10 cellular contexts compared by ENCODE assay signal in genomic region chr12:45660330-45660729, GRCh38.
DNase-seq lines count a peak whose midpoint lies in the region; TF ChIP-seq lines count a peak whose summit lies in the region.
"Had no signal": no experiment of that assay in that cellular context is flagged by ENCODE, and none has a peak within 500 bp of the region (broad histone marks: within the 10 kb centered on the region; RNA-seq: fewer than 3 reads in every experiment).

No MANE protein-coding gene starts in this region.

- no peak for TF ChIP-seq CTCF in astrocyte of the spinal cord (IDR thresholded peaks at IDR 0.05; ENCODE audit: low read depth, low read length)

- DNase-seq in DMS53 treated with DMSO at 0.1 percent for 48 hours (lab: John Stamatoyannopoulos, UW; ENCODE audit: unreplicated experiment) (peak; percentile 53), LHCN-M2 (ENCODE audit: low read depth) (peak; percentile 76), astrocyte of the spinal cord (ENCODE audit: low read depth, low spot score) (peak; percentile 76), islet precursor cell (peak; percentile 82), NCI-H524 treated with DMSO at 0.1 percent for 48 hours (lab: John Stamatoyannopoulos, UW) (no peak), cerebellum (ENCODE audit: low spot score) (no peak), KG1 (lab: John Stamatoyannopoulos, UW) (no peak)
- DNase-seq in activated T-cell treated with anti-CD3 and anti-CD28 coated beads, Interleukin-2, amount 50 U/mL, for 1 hour = no peak
- DNase-seq: activated T-cell treated with anti-CD3 and anti-CD28 coated beads, Interleukin-2, amount 50 U/mL, for 24 hours; NCI-H1092 had no signal

- H3K4me3 ChIP-seq in astrocyte of the spinal cord (ENCODE audit: low read depth, low read length) = no peak overlapping the region

- in situ Hi-C loops in astrocyte of the spinal cord (cut with HindIII; ENCODE audit: low sequenced_read_pairs) = no loop called here

Comparison
In these comparisons a context has a peak if more than half of its experiments do, and no peak if none do; other contexts are left out.
1. DNase-seq: peak in DMS53 treated with DMSO at 0.1 percent for 48 hours (single experiment), LHCN-M2 (single experiment), astrocyte of the spinal cord (single experiment) and islet precursor cell (single experiment); none in NCI-H524 treated with DMSO at 0.1 percent for 48 hours (single experiment), cerebellum (single experiment), activated T-cell treated with anti-CD3 and anti-CD28 coated beads, Interleukin-2, amount 50 U/mL, for 1 hour (single experiment) and KG1 (single experiment).